Comparison of ENCODE assay signal across 10 cellular contexts in genomic region chr18:47771922-47772321, GRCh38.
"Had no signal": no experiment of that assay in that cellular context is flagged by ENCODE, and none has a peak within 500 bp of the region (broad histone marks: within the 10 kb centered on the region; RNA-seq: fewer than 3 reads in every experiment).

No MANE protein-coding gene starts in this region.

- H3K36me3 Mint-ChIP-seq: activated naive CD4-positive, alpha-beta T cell treated with anti-CD3 and anti-CD28 coated beads, Interleukin-2, amount 50 U/mL, for 24 hours; activated naive CD8-positive, alpha-beta T cell treated with anti-CD3 and anti-CD28 coated beads, Interleukin-2, amount 10 ng/mL, durations not matched to agents 7 days and 5 days had no signal

- H3K4me1 ChIP-seq: ascending aorta had no signal

- DNase-seq: NCI-H2171 had no signal

- H3K4me1 Mint-ChIP-seq: activated B cell treated with CpG ODN at 0.5 μM for 24 hours; activated naive CD4-positive, alpha-beta T cell treated with anti-CD3 and anti-CD28 coated beads, Interleukin-2, amount 50 U/mL, for 24 hours; activated T-helper 17 cell treated with anti-CD3 and anti-CD28 coated beads, Interleukin-2, amount 50 U/mL, for 72 hours had no signal

- H3K9ac ChIP-seq: KMS-11 had no signal

- H3K4me3 ChIP-seq: ascending aorta had no signal

- H3K27me3 ChIP-seq: ascending aorta had no signal

- H3K4me3 Mint-ChIP-seq: activated B cell treated with CpG ODN at 0.5 μM for 24 hours; activated CD8-positive, alpha-beta T cell treated with anti-CD3 and anti-CD28 coated beads for 36 hours; activated naive CD4-positive, alpha-beta T cell treated with anti-CD3 and anti-CD28 coated beads, Interleukin-2, amount 50 U/mL, for 24 hours; activated naive CD8-positive, alpha-beta T cell treated with anti-CD3 and anti-CD28 coated beads, Interleukin-2, amount 10 ng/mL, durations not matched to agents 7 days and 5 days; activated T-cell treated with anti-CD3 and anti-CD28 coated beads, Interleukin-2, amount 50 U/mL, for 72 hours; activated T-helper 17 cell treated with anti-CD3 and anti-CD28 coated beads, Interleukin-2, amount 50 U/mL, for 72 hours had no signal

- H3K9me3 Mint-ChIP-seq: activated B cell treated with CpG ODN at 0.5 μM for 24 hours; activated CD8-positive, alpha-beta T cell treated with anti-CD3 and anti-CD28 coated beads for 36 hours; activated naive CD4-positive, alpha-beta T cell treated with anti-CD3 and anti-CD28 coated beads, Interleukin-2, amount 50 U/mL, for 24 hours; activated naive CD8-positive, alpha-beta T cell treated with anti-CD3 and anti-CD28 coated beads, Interleukin-2, amount 10 ng/mL, durations not matched to agents 7 days and 5 days; activated T-cell treated with anti-CD3 and anti-CD28 coated beads, Interleukin-2, amount 50 U/mL, for 72 hours; activated T-helper 17 cell treated with anti-CD3 and anti-CD28 coated beads, Interleukin-2, amount 50 U/mL, for 72 hours had no signal

- H3K27ac Mint-ChIP-seq: activated B cell treated with CpG ODN at 0.5 μM for 24 hours; activated CD8-positive, alpha-beta T cell treated with anti-CD3 and anti-CD28 coated beads for 36 hours; activated naive CD4-positive, alpha-beta T cell treated with anti-CD3 and anti-CD28 coated beads, Interleukin-2, amount 50 U/mL, for 24 hours; activated naive CD8-positive, alpha-beta T cell treated with anti-CD3 and anti-CD28 coated beads, Interleukin-2, amount 10 ng/mL, durations not matched to agents 7 days and 5 days; activated T-cell treated with anti-CD3 and anti-CD28 coated beads, Interleukin-2, amount 50 U/mL, for 72 hours had no signal

- H3K4me2 ChIP-seq: KMS-11 had no signal

- H3K9me3 ChIP-seq: ascending aorta had no signal

- H3K27ac ChIP-seq: ascending aorta, VCaP had no signal

- H3K27me3 Mint-ChIP-seq: activated naive CD4-positive, alpha-beta T cell treated with anti-CD3 and anti-CD28 coated beads, Interleukin-2, amount 50 U/mL, for 24 hours had no signal

- H3K36me3 ChIP-seq: ascending aorta had no signal
